1 cellular context compared by ENCODE assay signal in genomic region chr10:97627731-97628130, GRCh38.
TF ChIP-seq lines count a peak whose summit lies in the region.

No MANE protein-coding gene starts in this region.

TF ChIP-seq in WTC11, 78 proteins besides CTCF, POLR2A, EP300 and RAD21 (continued from another document):
- TF ChIP-seq, protein P1, sequence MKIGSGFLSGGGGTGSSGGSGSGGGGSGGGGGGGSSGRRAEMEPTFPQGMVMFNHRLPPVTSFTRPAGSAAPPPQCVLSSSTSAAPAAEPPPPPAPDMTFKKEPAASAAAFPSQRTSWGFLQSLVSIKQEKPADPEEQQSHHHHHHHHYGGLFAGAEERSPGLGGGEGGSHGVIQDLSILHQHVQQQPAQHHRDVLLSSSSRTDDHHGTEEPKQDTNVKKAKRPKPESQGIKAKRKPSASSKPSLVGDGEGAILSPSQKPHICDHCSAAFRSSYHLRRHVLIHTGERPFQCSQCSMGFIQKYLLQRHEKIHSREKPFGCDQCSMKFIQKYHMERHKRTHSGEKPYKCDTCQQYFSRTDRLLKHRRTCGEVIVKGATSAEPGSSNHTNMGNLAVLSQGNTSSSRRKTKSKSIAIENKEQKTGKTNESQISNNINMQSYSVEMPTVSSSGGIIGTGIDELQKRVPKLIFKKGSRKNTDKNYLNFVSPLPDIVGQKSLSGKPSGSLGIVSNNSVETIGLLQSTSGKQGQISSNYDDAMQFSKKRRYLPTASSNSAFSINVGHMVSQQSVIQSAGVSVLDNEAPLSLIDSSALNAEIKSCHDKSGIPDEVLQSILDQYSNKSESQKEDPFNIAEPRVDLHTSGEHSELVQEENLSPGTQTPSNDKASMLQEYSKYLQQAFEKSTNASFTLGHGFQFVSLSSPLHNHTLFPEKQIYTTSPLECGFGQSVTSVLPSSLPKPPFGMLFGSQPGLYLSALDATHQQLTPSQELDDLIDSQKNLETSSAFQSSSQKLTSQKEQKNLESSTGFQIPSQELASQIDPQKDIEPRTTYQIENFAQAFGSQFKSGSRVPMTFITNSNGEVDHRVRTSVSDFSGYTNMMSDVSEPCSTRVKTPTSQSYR (CRISPR knock-in tag; IDR thresholded peaks at IDR 0.05), result no peak
- TF ChIP-seq ZSCAN18 (CRISPR knock-in tag; IDR thresholded peaks at IDR 0.05) (no peak), MAX (CRISPR knock-in tag; IDR thresholded peaks at IDR 0.05) (no peak)
- TF ChIP-seq, protein P2, sequence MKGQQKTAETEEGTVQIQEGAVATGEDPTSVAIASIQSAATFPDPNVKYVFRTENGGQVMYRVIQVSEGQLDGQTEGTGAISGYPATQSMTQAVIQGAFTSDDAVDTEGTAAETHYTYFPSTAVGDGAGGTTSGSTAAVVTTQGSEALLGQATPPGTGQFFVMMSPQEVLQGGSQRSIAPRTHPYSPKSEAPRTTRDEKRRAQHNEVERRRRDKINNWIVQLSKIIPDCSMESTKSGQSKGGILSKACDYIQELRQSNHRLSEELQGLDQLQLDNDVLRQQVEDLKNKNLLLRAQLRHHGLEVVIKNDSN (CRISPR knock-in tag; IDR thresholded peaks at IDR 0.05), result no peak
